Comparison of ENCODE assay signal across 1 cellular context in genomic region chr2:24971550-24972314, GRCh38.
TF ChIP-seq lines count a peak whose summit lies in the region.

Gene DNAJC27 (minus strand): TSS chr2:24971955. CDS start chr2:24971904, 51 bp downstream.

TF ChIP-seq in K562, 482 proteins besides CTCF, POLR2A, EP300 and RAD21 (continued from another document and continues in another):
- TF ChIP-seq ZMIZ1 (IDR thresholded peaks at IDR 0.05; ENCODE audit: low read depth in 2 of 2, low read length in 2 of 2) (0 out of 4 replicates have a peak, but pooled peaks of 1 of the 2 experiments have one; percentile 54), RBFOX2 (IDR thresholded peaks at IDR 0.05; ENCODE audit: low read depth, low read length) (peak; percentile 96), ZC3H11A (IDR thresholded peaks at IDR 0.05; ENCODE audit: low read depth, low read length) (no peak), GATAD2B (IDR thresholded peaks at IDR 0.05; ENCODE audit: borderline replicate concordance) (peak; percentile 60; the same call in 1 of the 2 replicates), ASH1L (IDR thresholded peaks at IDR 0.05; ENCODE audit: borderline replicate concordance, low read depth, partially characterized antibody) (peak; percentile 57), STAG1 (CRISPR knock-in tag; IDR thresholded peaks at IDR 0.05; ENCODE audit: borderline replicate concordance) (no peak), SPI1 (IDR thresholded peaks at IDR 0.05; ENCODE audit: borderline replicate concordance, low read depth, low read length) (no peak), ATF1 (CRISPR knock-in tag; IDR thresholded peaks at IDR 0.05) (peak; percentile 81), ATF1 (tag; IDR thresholded peaks at IDR 0.05) (peak; percentile 99), SIN3B (IDR thresholded peaks at IDR 0.05; ENCODE audit: low read depth) (peak; percentile 1; the same call in 1 of the 2 replicates), E2F4 (CRISPR knock-in tag; IDR thresholded peaks at IDR 0.05; ENCODE audit: low read depth) (0 out of 2 replicates have a peak, but pooled peaks have one; percentile 24), ZNF431 (CRISPR knock-in tag; IDR thresholded peaks at IDR 0.05) (no peak), RBM25 (IDR thresholded peaks at IDR 0.05; ENCODE audit: low read depth, low read length, severe bottlenecking) (peak; percentile 97), FOXJ2 (tag; IDR thresholded peaks at IDR 0.05) (peak; percentile 84), DLX4 (CRISPR knock-in tag; IDR thresholded peaks at IDR 0.05) (no peak), ATF6 (CRISPR knock-in tag; IDR thresholded peaks at IDR 0.05) (0 out of 2 replicates have a peak, but pooled peaks have one; percentile 26), GABPB1 (CRISPR knock-in tag; IDR thresholded peaks at IDR 0.05) (peak; percentile 78), ATF7 (IDR thresholded peaks at IDR 0.05) (peak; percentile 99), NFYB (IDR thresholded peaks at IDR 0.05; ENCODE audit: extremely low read depth, insufficient read length) (peak; percentile 89), NRF1 (conservative IDR thresholded peaks at IDR 0.05 in 1 of 2, IDR thresholded peaks at IDR 0.05 in 1 of 2) (peak; percentile 78 to 82), ZNF589 (CRISPR knock-in tag; IDR thresholded peaks at IDR 0.05; ENCODE audit: low read depth) (0 out of 2 replicates have a peak, but pooled peaks have one; percentile 48), DEAF1 (CRISPR knock-in tag; IDR thresholded peaks at IDR 0.05) (no peak), ZNF124 (CRISPR knock-in tag; IDR thresholded peaks at IDR 0.05) (no peak), GATAD2A (IDR thresholded peaks at IDR 0.05) (no peak), POLR2G (IDR thresholded peaks at IDR 0.05; ENCODE audit: low read depth, low read length) (peak; percentile 97), FOXJ3 (CRISPR knock-in tag; IDR thresholded peaks at IDR 0.05) (peak; percentile 57; the same call in 1 of the 2 replicates), RNF2 (IDR thresholded peaks at IDR 0.05) (peak; percentile 75; the same call in 1 of the 2 replicates), ZKSCAN8 (CRISPR knock-in tag; IDR thresholded peaks at IDR 0.05) (no peak), GTF2F1 (IDR thresholded peaks at IDR 0.05; ENCODE audit: low read depth, low read length) (peak; percentile 87), C11orf30 (IDR thresholded peaks at IDR 0.05; ENCODE audit: low read depth) (peak; percentile 62), HDAC1 (IDR thresholded peaks at IDR 0.05) (peak in 1 of 2 experiments; percentile 59; a peak in 2 of 4 replicates), CREB3L1 (IDR thresholded peaks at IDR 0.05; ENCODE audit: borderline replicate concordance, low read depth) (peak; percentile 93), POLR2AphosphoS2 (IDR thresholded peaks at IDR 0.05; ENCODE audit: low read length) (peak; percentile 62; the same call in 1 of the 2 replicates), ZBTB9 (CRISPR knock-in tag; IDR thresholded peaks at IDR 0.05) (0 out of 2 replicates have a peak, but pooled peaks have one; percentile 13), NEUROD1 (IDR thresholded peaks at IDR 0.05; ENCODE audit: borderline replicate concordance, low read depth, low read length, partially characterized antibody) (peak; percentile 81), FOXP1 (CRISPR knock-in tag; IDR thresholded peaks at IDR 0.05) (peak; percentile 85), ARID3B (CRISPR knock-in tag; IDR thresholded peaks at IDR 0.05; ENCODE audit: borderline replicate concordance) (no peak), YY1 (IDR thresholded peaks at IDR 0.05; ENCODE audit: borderline replicate concordance in 1 of 3, control insufficient read depth in 1 of 3, extremely low read depth in 1 of 3, insufficient read depth in 3 of 3, insufficient read length in 1 of 3, insufficient replicate concordance in 2 of 3, low read depth in 1 of 3, low read length in 2 of 3) (peak in 2 of 3 experiments; percentile 59 to 81), EP400 (IDR thresholded peaks at IDR 0.05) (peak; percentile 76), RBBP5 (IDR thresholded peaks at IDR 0.05; ENCODE audit: borderline replicate concordance, insufficient read depth, low read length, poor library complexity, severe bottlenecking) (peak; percentile 86), PML (IDR thresholded peaks at IDR 0.05; ENCODE audit: low read length) (peak; percentile 73), RFX7 (CRISPR knock-in tag; IDR thresholded peaks at IDR 0.05) (no peak), TFAP4 (CRISPR knock-in tag; IDR thresholded peaks at IDR 0.05; ENCODE audit: borderline replicate concordance) (peak; percentile 87), MTA3 (IDR thresholded peaks at IDR 0.05; ENCODE audit: borderline replicate concordance) (0 out of 2 replicates have a peak, but pooled peaks have one; percentile 77), HMG20B (CRISPR knock-in tag; IDR thresholded peaks at IDR 0.05) (no peak), PHF8 (IDR thresholded peaks at IDR 0.05; ENCODE audit: borderline replicate concordance, low read length) (peak; percentile 94), NCOR1 (IDR thresholded peaks at IDR 0.05) (no peak; the same call in 1 of the 2 replicates), MAX (CRISPR knock-in tag; IDR thresholded peaks at IDR 0.05) (peak; percentile 85), NR2F6 (CRISPR knock-in tag; IDR thresholded peaks at IDR 0.05) (peak; percentile 86), TOE1 (IDR thresholded peaks at IDR 0.05; ENCODE audit: borderline replicate concordance) (no peak; the same call in 1 of the 2 replicates), TOE1 (CRISPR knock-in tag; IDR thresholded peaks at IDR 0.05; ENCODE audit: borderline replicate concordance, low read depth) (0 out of 2 replicates have a peak, but pooled peaks have one; percentile 33), JUNB (CRISPR knock-in tag; conservative IDR thresholded peaks at IDR 0.05) (peak; percentile 81), ETS1 (conservative IDR thresholded peaks at IDR 0.05; ENCODE audit: control insufficient read depth, low read depth, low read length) (peak; percentile 76; the same call in 1 of the 2 replicates)
